9 cellular contexts compared by ENCODE assay signal in genomic region chr5:172858990-172859811, GRCh38. TPM values are rescaled to one million over a fixed set of nuclear protein-coding genes. Genes with fewer than 3 reads are reported as not detected.
A peak's percentile ranks its signal among the peaks of the same experiment; 100 is the strongest.
DNase-seq lines count a peak whose midpoint lies in the region; ATAC-seq and TF ChIP-seq lines count a peak whose summit lies in the region.
"Had no signal": no experiment of that assay in that cellular context is flagged by ENCODE, and none has a peak within 500 bp of the region (broad histone marks: within the 10 kb centered on the region; RNA-seq: fewer than 3 reads in every experiment).

No MANE protein-coding gene starts in this region.

- H3K4me1 ChIP-seq in GM23338 (ENCODE audit: insufficient read depth) = no peaks in the 10 kb centered on the region
- H3K4me1 ChIP-seq in body of pancreas = peaks cover 56% of the 10 kb centered on the region

- no peak for TF ChIP-seq CTCF in GM23338 (conservative IDR thresholded peaks at IDR 0.05; ENCODE audit: low read depth in 2 of 2)
- TF ChIP-seq CTCF in body of pancreas (IDR thresholded peaks at IDR 0.05) = peak in 1 of 7 experiments; percentile 16
- TF ChIP-seq CTCF in WERI-Rb-1 (IDR thresholded peaks at IDR 0.05; ENCODE audit: low read depth, low read length) = no peak

- peaks cover 15% of the 10 kb centered on the region for H3K36me3 Mint-ChIP-seq in GM23338 (ENCODE audit: low read depth)

- no peaks in the 10 kb centered on the region for H3K9me3 Mint-ChIP-seq in GM23338

- H3K9me3 ChIP-seq in body of pancreas (no peaks in the 10 kb centered on the region), WERI-Rb-1 (ENCODE audit: severe bottlenecking) (no peaks in the 10 kb centered on the region)

- no peak for TF ChIP-seq POLR2A in body of pancreas (IDR thresholded peaks at IDR 0.05)

- peaks cover 9% of the 10 kb centered on the region for H3K27me3 Mint-ChIP-seq in GM23338 (ENCODE audit: insufficient read depth, low read depth, poor library complexity)

- H3K36me3 ChIP-seq in GM23338 (ENCODE audit: insufficient read depth) (no peaks in the 10 kb centered on the region; the same call in 1 of the 2 replicates), body of pancreas (replicated peaks in 1 of 2; ENCODE audit: insufficient read depth in 1 of 2, low read depth in 2 of 2) (no peaks in the 10 kb centered on the region), WERI-Rb-1 (no peaks in the 10 kb centered on the region)

- DNase-seq in GM23338 (ENCODE audit: low spot score) (no peak), body of pancreas (peak; percentile 39 to 69 (median 62)), iris pigment epithelial cell (ENCODE audit: low read depth) (peak; percentile 76), NCI-H526 (lab: John Stamatoyannopoulos, UW) (no peak), WERI-Rb-1 (no peak), DMS 273 (lab: John Stamatoyannopoulos, UW; ENCODE audit: unreplicated experiment) (no peak)
- DNase-seq: activated CD8-positive, alpha-beta memory T cell treated with anti-CD3 and anti-CD28 coated beads, Interleukin-2, amount 50 U/mL, for 4 hours had no signal

- peak overlapping the region; percentile 71 for H3K27ac Mint-ChIP-seq in GM23338

- no peaks in the 10 kb centered on the region for H3F3A ChIP-seq in GM23338 (replicated peaks; ENCODE audit: low read depth)

- WGBS in body of pancreas, 2 donors = 43 to 46% methylated on average over 12 to 15 of the region's 15 CpGs

- ATAC-seq in GM23338 = peak; percentile 13; the same call in 1 of the 3 replicates
- peak; percentile 40 for ATAC-seq in body of pancreas
- ATAC-seq in HG02970 (IDR thresholded peaks at IDR 0.05; ENCODE audit: low FRiP score, unreplicated experiment) = no peak

- no peak overlapping the region for H3K4me3 ChIP-seq in GM23338
- H3K4me3 ChIP-seq in body of pancreas = no peak overlapping the region
- H3K4me3 ChIP-seq in skin epidermis = no peak overlapping the region
- no peak overlapping the region for H3K4me3 ChIP-seq in WERI-Rb-1 (ENCODE audit: low read depth, low read length)

- H3K27ac ChIP-seq in GM23338 (ENCODE audit: low read depth) (peak overlapping the region; percentile 32; the same call in 1 of the 2 replicates), body of pancreas (peak overlapping the region; percentile 79 to 89 (median 84)), skin epidermis (peak overlapping the region in 16 of 21 experiments; percentile 22 to 88 (median 70)), WERI-Rb-1 (no peak overlapping the region)

- no peaks in the 10 kb centered on the region for H3K27me3 ChIP-seq in GM23338 (ENCODE audit: insufficient read depth)
- H3K27me3 ChIP-seq in body of pancreas = no peaks in the 10 kb centered on the region
- no peaks in the 10 kb centered on the region for H3K27me3 ChIP-seq in WERI-Rb-1 (ENCODE audit: insufficient read depth, low read depth, severe bottlenecking)

- no peak overlapping the region for H2AFZ ChIP-seq in GM23338

- H3K79me2 ChIP-seq in GM23338 (replicated peaks; ENCODE audit: insufficient read depth) = peaks cover 74% of the 10 kb centered on the region

- no peak overlapping the region for H3K4me3 Mint-ChIP-seq in GM23338

- H3K4me1 Mint-ChIP-seq in GM23338 = peaks cover 45% of the 10 kb centered on the region

- H3K4me2 ChIP-seq in GM23338 = no peak overlapping the region

- peaks cover 43% of the 10 kb centered on the region for H4K20me1 ChIP-seq in GM23338 (replicated peaks; ENCODE audit: insufficient read depth)

- no peaks in the 10 kb centered on the region for H3K9me2 ChIP-seq in GM23338 (ENCODE audit: insufficient read depth)

- intact Hi-C loops in body of pancreas (cut with DNase I) = no loop called here

TF ChIP-seq in GM23338, 12 proteins besides CTCF, POLR2A, EP300 and RAD21 (continues in another document):
- TF ChIP-seq EZH2 (IDR thresholded peaks at IDR 0.05; ENCODE audit: low read depth, unreplicated experiment) (no peak), EZH2phosphoT487 (IDR thresholded peaks at IDR 0.05; ENCODE audit: unreplicated experiment) (no peak), REST (IDR thresholded peaks at IDR 0.05; ENCODE audit: unreplicated experiment) (no peak), NANOG (IDR thresholded peaks at IDR 0.05; ENCODE audit: borderline replicate concordance) (no peak), ETS1 (IDR thresholded peaks at IDR 0.05) (no peak)

RNA-seq across cellular contexts. Expression of gene ERGIC1, which starts 25.1 kb away (rescaled TPM):
- 92.2 and 99.9 TPM in 2 replicates for total RNA-seq in GM23338 (2014; rRNA removed; shearing (Covaris generic))
- 21.2 and 25.2 TPM in 2 replicates for polyA plus RNA-seq in GM23338 (2016; fragmentation: Nextera tagmentation; extraction: Ambion mirVana)
- 10 to 100 TPM; 46.5 to 93.1 TPM for total RNA-seq in body of pancreas

Comparison
In these comparisons a context has a peak if more than half of its experiments do, and no peak if none do; other contexts are left out.
1. DNase-seq: peak in body of pancreas (4 of 4) and iris pigment epithelial cell (single experiment); none in GM23338 (single experiment), NCI-H526 (0 of 2), WERI-Rb-1 (single experiment) and DMS 273 (single experiment).